23 cellular contexts compared by ENCODE assay signal in the genomic region with DNA sequence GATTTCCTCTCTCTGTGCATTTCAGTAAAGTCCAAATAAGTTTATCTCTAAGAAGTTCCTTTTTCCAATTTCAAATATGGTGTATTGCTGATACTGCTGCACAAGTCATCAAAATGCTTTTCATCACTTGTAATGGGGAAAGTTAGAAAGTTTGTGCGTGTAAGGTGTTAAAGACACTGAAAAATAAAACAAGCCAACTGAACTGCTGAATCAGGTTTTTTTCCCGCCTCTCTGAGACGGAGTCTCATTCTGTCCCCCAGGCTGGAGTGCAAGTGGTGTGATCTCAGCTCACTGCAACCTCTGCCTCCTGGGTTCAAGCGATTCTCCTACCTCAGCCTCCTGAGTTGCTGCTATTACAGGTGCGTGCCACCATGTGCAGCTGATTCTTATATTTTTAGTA.
DNase-seq lines count a peak whose midpoint lies in the region; ATAC-seq, FAIRE-seq and TF ChIP-seq lines count a peak whose summit lies in the region.
"Had no signal": no experiment of that assay in that cellular context is flagged by ENCODE, and none has a peak within 500 bp of the region (broad histone marks: within the 10 kb centered on the region; RNA-seq: fewer than 3 reads in every experiment).

No MANE protein-coding gene starts in this region.

- intact Hi-C loops in HepG2 (cut with micrococcal nuclease; ENCODE audit: unreplicated experiment) (no loop called here), right lobe of liver (cut with DNase I) (no loop called here), K562 (cut with micrococcal nuclease) (no loop called here), pancreas (cut with DNase I) (no loop called here)

- H3K9ac ChIP-seq in HepG2 (ENCODE audit: insufficient read depth, low read depth, low read length) (no peak overlapping the region), K562 (ENCODE audit: insufficient read depth in 1 of 2, low read depth in 2 of 2, low read length in 2 of 2) (no peak overlapping the region)
- H3K9ac ChIP-seq: BLaER1 had no signal

- H3K36me3 ChIP-seq in HepG2 (replicated peaks in 1 of 2; ENCODE audit: control insufficient read depth in 1 of 2, insufficient read depth in 2 of 2, low read length in 2 of 2) (no peaks in the 10 kb centered on the region), right lobe of liver (no peaks in the 10 kb centered on the region), K562 (ENCODE audit: control insufficient read depth, insufficient read depth, low read length) (no peaks in the 10 kb centered on the region), pancreas (no peaks in the 10 kb centered on the region)
- H3K36me3 ChIP-seq: BE2C, BLaER1 had no signal

- H3K9me1 ChIP-seq in K562 (ENCODE audit: control insufficient read depth, insufficient read depth, low read length) = no peaks in the 10 kb centered on the region

- H3K27me3 ChIP-seq in HepG2 (ENCODE audit: control insufficient read depth in 1 of 2, insufficient read depth in 2 of 2, low read length in 2 of 2) = no peaks in the 10 kb centered on the region
- H3K27me3 ChIP-seq in right lobe of liver = no peaks in the 10 kb centered on the region
- no peaks in the 10 kb centered on the region for H3K27me3 ChIP-seq in K562 (ENCODE audit: control insufficient read depth in 2 of 2, insufficient read depth in 2 of 2, low read length in 2 of 2)
- no peaks in the 10 kb centered on the region for H3K27me3 ChIP-seq in pancreas
- H3K27me3 ChIP-seq: BE2C, BLaER1 had no signal

- H3K27ac ChIP-seq in HepG2 (ENCODE audit: extremely low read length, insufficient read depth, low read length) (no peak overlapping the region), right lobe of liver (no peak overlapping the region), K562 (ENCODE audit: extremely low read depth, low read depth, low read length) (no peak overlapping the region), pancreas (no peak overlapping the region)
- H3K27ac ChIP-seq: 22Rv1, BLaER1 had no signal

- no peak for TF ChIP-seq EP300 in HepG2 (IDR thresholded peaks at IDR 0.05; ENCODE audit: low read depth in 2 of 2, low read length in 2 of 2)
- TF ChIP-seq EP300 in HepG2 (CRISPR knock-in tag; IDR thresholded peaks at IDR 0.05; ENCODE audit: borderline replicate concordance) = no peak
- TF ChIP-seq EP300 in K562 (IDR thresholded peaks at IDR 0.05; ENCODE audit: low read length) = no peak

- H3K4me1 ChIP-seq in HepG2 (ENCODE audit: insufficient read depth, low read length) (no peaks in the 10 kb centered on the region), right lobe of liver (no peaks in the 10 kb centered on the region), K562 (replicated peaks in 1 of 2; ENCODE audit: control insufficient read depth in 2 of 2, insufficient read depth in 2 of 2, low read length in 2 of 2) (no peaks in the 10 kb centered on the region), pancreas (no peaks in the 10 kb centered on the region)
- H3K4me1 ChIP-seq: BE2C had no signal

- no peak for TF ChIP-seq POLR2A in HepG2 (IDR thresholded peaks at IDR 0.05; ENCODE audit: insufficient read depth in 1 of 2, low read depth in 2 of 2, low read length in 2 of 2)
- TF ChIP-seq POLR2A in right lobe of liver (IDR thresholded peaks at IDR 0.05) = no peak
- TF ChIP-seq POLR2A in K562 (conservative IDR thresholded peaks at IDR 0.05) = no peak

- DNase-seq in HepG2 (ENCODE audit: low spot score) = no peak
- DNase-seq in right lobe of liver = no peak
- DNase-seq in K562 (ENCODE audit: extremely low read depth in 1 of 4, low spot score in 3 of 4) = no peak
- DNase-seq in stimulated activated CD4-positive, alpha-beta T cell treated with anti-CD3 and anti-CD28 coated beads, Interleukin-2, amount 100 ng/mL, for 48 hours = no peak
- no peak for DNase-seq in pancreas
- DNase-seq: ACHN; BE2C; C1 segment of cervical spinal cord; CD4-positive, alpha-beta memory T cell; CD4-positive, CD25-positive, alpha-beta regulatory T cell; CD8-positive, alpha-beta memory T cell; COR-L47; DMS 273 treated with DMSO at 0.1 percent for 48 hours; DMS153; DMS53; DMS79; DND-41; EL; GDM1 had no signal

- CTCF ChIA-PET in HepG2 (lab: Yijun Ruan, JAX; ENCODE audit: low intra/inter-chr PET ratio, low total read pairs) (no interaction called here), K562 (lab: Yijun Ruan, JAX; ENCODE audit: low intra/inter-chr PET ratio) (no interaction called here)

- H3K79me2 ChIP-seq in HepG2 (ENCODE audit: insufficient read depth, low read length) (no peaks in the 10 kb centered on the region), K562 (ENCODE audit: control insufficient read depth, insufficient read depth, low read length) (no peaks in the 10 kb centered on the region)

- ATAC-seq in HepG2 (no peak), right lobe of liver (no peak), K562 (no peak), pancreas (no peak)

- in situ Hi-C loops in HepG2 (cut with HindIII; ENCODE audit: extremely low pct_ligation_motif_present, low pct_unique_long_range_greater_than_20kb) (no loop called here), K562 (cut with MboI) (no loop called here)

- 19% methylated on average over 5 of the region's 5 CpGs for WGBS in HepG2 (ENCODE audit: low lambda C conversion rate)
- 68% methylated on average over 4 of the region's 5 CpGs for WGBS in right lobe of liver (ENCODE audit: insufficient coverage, low coverage, low lambda C conversion rate, missing lambda C conversion rate)
- WGBS in K562 (ENCODE audit: insufficient coverage, low coverage, missing lambda C conversion rate) = 0% methylated on average over 5 of the region's 5 CpGs
- WGBS in pancreas, 2 donors = 83 to 88% methylated on average over 5 of the region's 5 CpGs

- TF ChIP-seq CTCF in HepG2 (CRISPR knock-in tag; IDR thresholded peaks at IDR 0.05) = no peak
- TF ChIP-seq CTCF in right lobe of liver (IDR thresholded peaks at IDR 0.05) = no peak
- no peak for TF ChIP-seq CTCF in K562 (IDR thresholded peaks at IDR 0.05 in 2 of 3, conservative IDR thresholded peaks at IDR 0.05 in 1 of 3; ENCODE audit: insufficient read depth in 2 of 3, low read depth in 1 of 3, low read length in 3 of 3)
- no peak for TF ChIP-seq CTCF in pancreas (IDR thresholded peaks at IDR 0.05)

- H3K9me3 ChIP-seq in HepG2 (ENCODE audit: low read length) = peaks cover 9% of the 10 kb centered on the region; the same call in 1 of the 2 replicates
- H3K9me3 ChIP-seq in right lobe of liver = no peaks in the 10 kb centered on the region
- no peaks in the 10 kb centered on the region for H3K9me3 ChIP-seq in K562 (replicated peaks; ENCODE audit: control insufficient read depth, insufficient read depth, low read depth, low read length)
- H3K9me3 ChIP-seq in pancreas = no peaks in the 10 kb centered on the region
- H3K9me3 ChIP-seq: BE2C, BLaER1 had no signal

- no peak overlapping the region for H2AFZ ChIP-seq in HepG2 (ENCODE audit: low read length)
- no peak overlapping the region for H2AFZ ChIP-seq in K562 (ENCODE audit: low read depth, low read length)

- TF ChIP-seq RAD21 in HepG2 (CRISPR knock-in tag; IDR thresholded peaks at IDR 0.05) (no peak), K562 (CRISPR knock-in tag; conservative IDR thresholded peaks at IDR 0.05 in 1 of 2, IDR thresholded peaks at IDR 0.05 in 1 of 2) (no peak)

- no peak overlapping the region for H3K4me2 ChIP-seq in HepG2 (ENCODE audit: low read depth, low read length)
- no peak overlapping the region for H3K4me2 ChIP-seq in K562 (ENCODE audit: insufficient read depth, low read length)
- H3K4me2 ChIP-seq: BLaER1 had no signal

- no peak for FAIRE-seq in HepG2 (lab: Jason Lieb, UNC)
- no peak for FAIRE-seq in K562 (lab: Jason Lieb, UNC)
- no peak for FAIRE-seq in pancreas (lab: Jason Lieb, UNC)
- FAIRE-seq: GM12891, GM19239 had no signal

- no peaks in the 10 kb centered on the region for H4K20me1 ChIP-seq in HepG2 (ENCODE audit: insufficient read depth, low read length)
- H4K20me1 ChIP-seq in K562 (replicated peaks; ENCODE audit: control insufficient read depth, insufficient read depth, low read length) = no peaks in the 10 kb centered on the region
- H4K20me1 ChIP-seq: BLaER1 had no signal

- no peak overlapping the region for H3K4me3 ChIP-seq in HepG2 (replicated peaks in 1 of 3; ENCODE audit: insufficient read depth in 1 of 3, low read depth in 2 of 3, low read length in 3 of 3)
- no peak overlapping the region for H3K4me3 ChIP-seq in right lobe of liver
- no peak overlapping the region for H3K4me3 ChIP-seq in K562
- H3K4me3 ChIP-seq in pancreas = no peak overlapping the region
- H3K4me3 ChIP-seq: BLaER1 had no signal

- POLR2A ChIA-PET in HepG2 (lab: Yijun Ruan, JAX) = no interaction called here
- POLR2A ChIA-PET in K562 (lab: Yijun Ruan, JAX) = no interaction called here

- BruUV-seq in HepG2 (replicated peaks; lab: Mats Ljungman, UMichigan) = no TSS peak
- no TSS peak for BruUV-seq in K562 (replicated peaks; lab: Mats Ljungman, UMichigan)

TF ChIP-seq in HepG2, 621 proteins besides CTCF, POLR2A, EP300 and RAD21 (continues in another document):
- TF ChIP-seq SP2 (CRISPR knock-in tag; IDR thresholded peaks at IDR 0.05) (no peak), MAFK (conservative IDR thresholded peaks at IDR 0.05 in 1 of 2, IDR thresholded peaks at IDR 0.05 in 1 of 2; ENCODE audit: low read length in 2 of 2) (peak; percentile 43 to 67; a peak in 3 of 4 replicates), ZNF556 (CRISPR knock-in tag; IDR thresholded peaks at IDR 0.05; ENCODE audit: borderline replicate concordance) (no peak)

TF ChIP-seq in K562, 482 proteins besides CTCF, POLR2A, EP300 and RAD21:
- peak; percentile 26; the same call in 1 of the 2 replicates for TF ChIP-seq MAFG (tag; conservative IDR thresholded peaks at IDR 0.05)
- TF ChIP-seq ZNF583 (CRISPR knock-in tag; IDR thresholded peaks at IDR 0.05) = no peak
